In genomic region chr1:8198522-8198921, GRCh38 we compare ENCODE assay signal across 21 cellular contexts.
DNase-seq lines count a peak whose midpoint lies in the region; ATAC-seq, FAIRE-seq and TF ChIP-seq lines count a peak whose summit lies in the region.
"Had no signal": no experiment of that assay in that cellular context is flagged by ENCODE, and none has a peak within 500 bp of the region (broad histone marks: within the 10 kb centered on the region; RNA-seq: fewer than 3 reads in every experiment).

No MANE protein-coding gene starts in this region.

- ATAC-seq in Right ventricle myocardium superior (ENCODE audit: poor library complexity) (no peak), left cardiac atrium (no peak), HG03139 (IDR thresholded peaks at IDR 0.05; ENCODE audit: unreplicated experiment) (no peak)
- ATAC-seq: stimulated activated memory B cell treated with anti-CD40 and anti-IgM and Interleukin-4, amounts not matched to agents 10 μg/mL and 1 μg/mL and 100 μg/mL, for 72 hours had no signal

- no peak for TF ChIP-seq POLR2A in H1 (IDR thresholded peaks at IDR 0.05; ENCODE audit: control extremely low read depth in 1 of 2, low read depth in 2 of 2, low read length in 2 of 2)

- H2BK120ac ChIP-seq in H1 (replicated peaks; ENCODE audit: low read depth, low read length) (no peak overlapping the region), trophoblast cell (ENCODE audit: insufficient read depth, low read length, poor library complexity) (peak overlapping the region; percentile 40)

- H3K18ac ChIP-seq in H1 (ENCODE audit: extremely low read depth, low read length) (no peak overlapping the region), trophoblast cell (ENCODE audit: low read length) (no peak overlapping the region)

- no peaks in the 10 kb centered on the region for H3K36me3 ChIP-seq in H1 (ENCODE audit: control insufficient read depth in 2 of 4, insufficient read depth in 4 of 4, low read length in 3 of 4)
- no peaks in the 10 kb centered on the region for H3K36me3 ChIP-seq in trophoblast cell (ENCODE audit: control insufficient read depth in 1 of 2, insufficient read depth in 2 of 2, low read length in 2 of 2)
- H3K36me3 ChIP-seq: BE2C, heart left ventricle had no signal

- H3K79me1 ChIP-seq in H1 (ENCODE audit: low read depth, low read length) (no peaks in the 10 kb centered on the region), trophoblast cell (ENCODE audit: low read length) (peaks cover 42% of the 10 kb centered on the region)

- no peaks in the 10 kb centered on the region for H3K79me2 ChIP-seq in H1 (ENCODE audit: control insufficient read depth in 1 of 2, insufficient read depth in 2 of 2, low read length in 2 of 2)
- H3K79me2 ChIP-seq in trophoblast cell (ENCODE audit: control insufficient read depth, insufficient read depth, low read length, poor library complexity), result peaks cover 4% of the 10 kb centered on the region

- 0 out of 2 replicates have a peak overlapping the region, but pooled peaks have one; percentile 28 for H2AK5ac ChIP-seq in H1 (ENCODE audit: low read depth, low read length)
- H2AK5ac ChIP-seq in trophoblast cell (ENCODE audit: low read length), result peak overlapping the region; percentile 3

- no peak overlapping the region for H4K5ac ChIP-seq in H1 (ENCODE audit: insufficient read length, low read depth, low read length)

- H2AFZ ChIP-seq in H1 (ENCODE audit: low read length) (no peak overlapping the region), trophoblast cell (ENCODE audit: insufficient read depth, low read length, poor library complexity) (no peak overlapping the region)

- no peak overlapping the region for H4K12ac ChIP-seq in trophoblast cell (ENCODE audit: low read depth, low read length)

- no peaks in the 10 kb centered on the region for H4K20me1 ChIP-seq in H1 (replicated peaks in 1 of 2; ENCODE audit: control insufficient read depth in 1 of 2, insufficient read depth in 2 of 2, low read length in 2 of 2)

- H3K4me1 ChIP-seq in H1 (replicated peaks in 1 of 4; ENCODE audit: control insufficient read depth in 3 of 4, insufficient read depth in 4 of 4, low read length in 3 of 4) (peaks cover 5 to 12% (median 8%) of the 10 kb centered on the region in 4 experiments; a peak in 6 of 7 replicates), trophoblast cell (ENCODE audit: control insufficient read depth in 1 of 2, insufficient read depth in 2 of 2, low read length in 2 of 2) (peaks cover 43 to 49% of the 10 kb centered on the region in 2 experiments)
- H3K4me1 ChIP-seq: BE2C, psoas muscle had no signal

- H4K91ac ChIP-seq in H1 (replicated peaks; ENCODE audit: insufficient read length, low read length), result no peak overlapping the region
- peak overlapping the region; percentile 56 for H4K91ac ChIP-seq in trophoblast cell (ENCODE audit: low read depth, low read length)

- H3K27ac ChIP-seq in H1 (ENCODE audit: low read depth, low read length) (no peak overlapping the region), trophoblast cell (ENCODE audit: low read depth, low read length) (no peak overlapping the region)
- H3K27ac ChIP-seq: psoas muscle had no signal

- no peak for TF ChIP-seq RAD21 in H1 (IDR thresholded peaks at IDR 0.05 in 1 of 2, conservative IDR thresholded peaks at IDR 0.05 in 1 of 2; ENCODE audit: low read depth in 2 of 2, low read length in 2 of 2)

- H3K4ac ChIP-seq in H1 (replicated peaks; ENCODE audit: insufficient read length, low read depth, low read length) (no peak overlapping the region), trophoblast cell (ENCODE audit: low read depth, low read length) (no peak overlapping the region)

- H3K9ac ChIP-seq in H1 (replicated peaks in 1 of 4; ENCODE audit: extremely low read depth in 1 of 4, low read depth in 3 of 4, low read length in 3 of 4) (no peak overlapping the region), trophoblast cell (ENCODE audit: low read length) (no peak overlapping the region)

- H3K23me2 ChIP-seq in H1 (ENCODE audit: low read depth, low read length), result no peaks in the 10 kb centered on the region

- 83% methylated on average over 6 of the region's 6 CpGs; no CpG with 5 or more reads in 1 of the 2 experiments for WGBS in H1 (ENCODE audit: extremely low coverage in 1 of 2, insufficient coverage in 1 of 2, insufficient read length in 1 of 2, insufficient replicate concordance in 2 of 2, low coverage in 1 of 2, low lambda C conversion rate in 2 of 2, missing lambda C conversion rate in 1 of 2), 2 experiments
- no CpG with 5 or more reads among the region's 6 CpGs for WGBS in trophoblast cell (ENCODE audit: extremely low coverage, insufficient coverage, insufficient read length)

- H2BK5ac ChIP-seq in H1 (ENCODE audit: low read depth, low read length) (no peak overlapping the region), trophoblast cell (ENCODE audit: low read depth, low read length, poor library complexity) (no peak overlapping the region)

- H3K14ac ChIP-seq in H1 (ENCODE audit: insufficient read length), result no peak overlapping the region
- H3K14ac ChIP-seq in trophoblast cell (ENCODE audit: low read length), result peak overlapping the region; percentile 41

- no peak for TF ChIP-seq EP300 in H1 (IDR thresholded peaks at IDR 0.05; ENCODE audit: borderline replicate concordance in 1 of 2, low read depth in 2 of 2, low read length in 2 of 2)

- H4K8ac ChIP-seq in H1 (ENCODE audit: extremely low read depth, insufficient read depth, low read length) (no peak overlapping the region; the same call in 1 of the 2 replicates), trophoblast cell (ENCODE audit: low read depth, low read length) (no peak overlapping the region)

- H2BK20ac ChIP-seq in H1 (ENCODE audit: low read length), result peak overlapping the region; percentile 21; the same call in 1 of the 2 replicates

- H2BK12ac ChIP-seq in H1 (ENCODE audit: low read depth, low read length), result no peak overlapping the region
- H2BK12ac ChIP-seq in trophoblast cell (ENCODE audit: low read length), result peak overlapping the region; percentile 79

- CTCF ChIA-PET in H1 (lab: Charles Lee; ENCODE audit: partially characterized antibody), result interaction anchor here (1.2 kb wide), 1 partner anchor 113 kb away, joined by 3 read pairs; no protein-coding TSS in a partner anchor

- DNase-seq in Right ventricle myocardium superior (peak; percentile 7), left cardiac atrium (no peak), H1 (ENCODE audit: low read depth in 1 of 2, low spot score in 2 of 2) (no peak), trophoblast cell (no peak), SHP77 (lab: John Stamatoyannopoulos, UW) (no peak), frontal cortex (ENCODE audit: low spot score in 2 of 2) (no peak), foreskin melanocyte (no peak)
- DNase-seq: activated B cell treated with CpG ODN at 0.5 μM for 24 hours; activated CD4-positive, alpha-beta T cell treated with anti-CD3 and anti-CD28 coated beads, Interleukin-2, amount 50 U/mL, for 48 hours; activated effector memory CD4-positive, alpha-beta T cell treated with Interleukin-2 at 50 U/mL for 16 hours; activated naive CD8-positive, alpha-beta T cell treated with anti-CD3 and anti-CD28 coated beads, Interleukin-2, amount 10 ng/mL, durations not matched to agents 7 days and 5 days; BE2C; cortex of kidney; heart left ventricle; NCI-H146; nephron progenitor cell; NK-92 treated with Interleukin-12 subunit alpha and Interleukin-12 subunit beta, amount 100 ng/mL, for 24 hours had no signal

- no peaks in the 10 kb centered on the region for H3K9me3 ChIP-seq in H1 (ENCODE audit: insufficient read depth in 2 of 2, low read depth in 1 of 2, low read length in 1 of 2)
- no peaks in the 10 kb centered on the region for H3K9me3 ChIP-seq in trophoblast cell (ENCODE audit: insufficient read depth, low read depth, low read length)
- H3K9me3 ChIP-seq: BE2C, heart left ventricle, psoas muscle had no signal

- no peak overlapping the region for H2BK15ac ChIP-seq in H1 (ENCODE audit: low read length)

- POLR2A ChIA-PET in H1 (lab: Charles Lee; ENCODE audit: partially characterized antibody), result no interaction called here

- H3K4me3 ChIP-seq in H1 (ENCODE audit: extremely low read depth in 1 of 4, insufficient read depth in 2 of 4, low read depth in 3 of 4, low read length in 4 of 4) (no peak overlapping the region), trophoblast cell (ENCODE audit: low read depth, low read length) (no peak overlapping the region)
- H3K4me3 ChIP-seq: heart left ventricle, psoas muscle had no signal

- H3K56ac ChIP-seq in H1 (replicated peaks; ENCODE audit: insufficient read length, low read depth, low read length), result no peak overlapping the region

- H3K27me3 ChIP-seq in H1 (replicated peaks in 1 of 4; ENCODE audit: control insufficient read depth in 3 of 4, extremely low read depth in 1 of 4, insufficient read depth in 3 of 4, low read length in 3 of 4) (no peaks in the 10 kb centered on the region), trophoblast cell (ENCODE audit: insufficient read depth, low read length) (no peaks in the 10 kb centered on the region)
- H3K27me3 ChIP-seq: BE2C, heart left ventricle had no signal

- H3K23ac ChIP-seq in H1 (ENCODE audit: insufficient read length) (no peak overlapping the region), trophoblast cell (ENCODE audit: low read length) (no peak overlapping the region)

- FAIRE-seq in H1 (lab: Jason Lieb, UNC) (no peak), frontal cortex (lab: Jason Lieb, UNC) (no peak)
- FAIRE-seq: A204.1 had no signal

- intact Hi-C loops in Right ventricle myocardium superior (cut with DNase I), result no loop called here
- intact Hi-C loops in left cardiac atrium (cut with DNase I), result no loop called here

- no peak for TF ChIP-seq CTCF in H1 (IDR thresholded peaks at IDR 0.05; ENCODE audit: control extremely low read depth in 1 of 3, insufficient read depth in 1 of 3, low read depth in 1 of 3, low read length in 3 of 3)

- H3K4me2 ChIP-seq in H1 (ENCODE audit: insufficient read depth in 1 of 2, low read depth in 2 of 2, low read length in 2 of 2) (no peak overlapping the region), trophoblast cell (ENCODE audit: low read length) (no peak overlapping the region)

TF ChIP-seq in H1, 55 proteins besides CTCF, POLR2A, EP300 and RAD21 (continues in another document):
- TF ChIP-seq ZNF274 (IDR thresholded peaks at IDR 0.05; ENCODE audit: borderline replicate concordance, extremely low read depth, low read length), result no peak
- no peak for TF ChIP-seq ASH2L (IDR thresholded peaks at IDR 0.05; ENCODE audit: low read length)
- TF ChIP-seq RNF2 (IDR thresholded peaks at IDR 0.05; ENCODE audit: borderline replicate concordance, low read depth, low read length, missing control alignments, poor library complexity, severe bottlenecking), result no peak
- no peak for TF ChIP-seq TBP (IDR thresholded peaks at IDR 0.05; ENCODE audit: low read depth, low read length)
- no peak for TF ChIP-seq HDAC6 (IDR thresholded peaks at IDR 0.05; ENCODE audit: low read depth, low read length)
- TF ChIP-seq KDM4A (IDR thresholded peaks at IDR 0.05; ENCODE audit: low read depth, low read length, severe bottlenecking), result no peak
- TF ChIP-seq E2F6 (IDR thresholded peaks at IDR 0.05), result no peak
- no peak for TF ChIP-seq KDM5A (IDR thresholded peaks at IDR 0.05; ENCODE audit: low read length)
